ENCODE assay signal across 8 cellular contexts in genomic region chr3:148309390-148310035, GRCh38.
DNase-seq lines count a peak whose midpoint lies in the region; ATAC-seq, FAIRE-seq and TF ChIP-seq lines count a peak whose summit lies in the region.

No MANE protein-coding gene starts in this region.

- no peak overlapping the region for H3K4me3 ChIP-seq in mucosa of descending colon

- intact Hi-C loops in mucosa of descending colon (cut with DNase I, micrococcal nuclease) = no loop called here

- no peaks in the 10 kb centered on the region for H3K4me1 ChIP-seq in mucosa of descending colon (ENCODE audit: low read depth)

- TF ChIP-seq CTCF in mucosa of descending colon (IDR thresholded peaks at IDR 0.05) = no peak

- H3K36me3 ChIP-seq in mucosa of descending colon (ENCODE audit: low read depth) = no peaks in the 10 kb centered on the region

- in situ Hi-C loops in T47D (cut with HindIII; ENCODE audit: low pct_unique_long_range_greater_than_20kb, low sequenced_read_pairs) = no loop called here

- FAIRE-seq in RCC 7860 (lab: Jason Lieb, UNC) = no peak

- ATAC-seq in GM18858 (IDR thresholded peaks at IDR 0.05; ENCODE audit: unreplicated experiment) = peak; percentile 71
- ATAC-seq in HG02938 (IDR thresholded peaks at IDR 0.05; ENCODE audit: unreplicated experiment) = peak; percentile 85
- ATAC-seq in mucosa of descending colon = peak; percentile 50

- H3K9me3 ChIP-seq in mucosa of descending colon = no peaks in the 10 kb centered on the region

- DNase-seq in COLO829 (ENCODE audit: low spot score) (peak; percentile 57), NCI-H146 (lab: John Stamatoyannopoulos, UW) (peak; percentile 53), T47D (ENCODE audit: low read depth in 1 of 2, low spot score in 1 of 2) (peak; percentile 17 to 66), mucosa of descending colon (peak in 1 of 3 donors; percentile 40), RCC 7860 (ENCODE audit: low spot score) (no peak)
- DNase-seq in activated naive CD4-positive, alpha-beta T cell (lab: John Stamatoyannopoulos, UW) = no peak

Comparison
In these comparisons a context has a peak if more than half of its experiments do, and no peak if none do; other contexts are left out.
1. DNase-seq: peak in COLO829 (single experiment), NCI-H146 (single experiment) and T47D (2 of 2); none in activated naive CD4-positive, alpha-beta T cell (0 of 4) and RCC 7860 (single experiment).
2. Peak in every context shown above with its lines, with median percentiles within 50 percentile points of each other: ATAC-seq.